In the genomic region with DNA sequence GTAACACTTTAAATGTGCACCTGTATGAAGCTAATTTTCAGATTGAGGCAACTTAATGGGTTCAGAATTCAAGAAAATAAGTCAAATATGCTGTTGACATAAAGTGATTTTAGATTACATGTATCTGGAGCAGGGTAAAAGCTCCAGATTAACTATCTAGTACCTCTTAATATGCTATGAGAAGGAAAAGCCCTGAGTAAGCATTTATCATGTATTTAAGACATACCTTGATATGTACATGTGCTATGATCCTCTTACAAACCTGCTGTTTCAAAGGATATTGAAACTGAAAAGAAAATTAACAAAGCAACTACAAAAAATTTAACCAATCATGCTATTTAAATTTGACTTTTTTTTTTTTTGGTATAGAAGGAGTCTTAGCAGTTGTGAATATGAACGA, we compare ENCODE assay signal across 40 cellular contexts. TPM values are rescaled to one million over a fixed set of nuclear protein-coding genes. Genes with fewer than 3 reads are reported as not detected.
"Had no signal": no experiment of that assay in that cellular context is flagged by ENCODE, and none has a peak within 500 bp of the region (broad histone marks: within the 10 kb centered on the region; RNA-seq: fewer than 3 reads in every experiment).

No MANE protein-coding gene starts in this region.

- H3K9me3 ChIP-seq: ascending aorta, body of pancreas had no signal

- H3K4me3 Mint-ChIP-seq: activated B cell treated with CpG ODN at 0.5 μM for 24 hours; activated CD4-positive, alpha-beta memory T cell treated with anti-CD3 and anti-CD28 coated beads for 36 hours; activated CD4-positive, alpha-beta T cell treated with anti-CD3 and anti-CD28 coated beads, Interleukin-2, amount 10 ng/mL, durations not matched to agents 24 days and 14 days; activated CD8-positive, alpha-beta T cell treated with anti-CD3 and anti-CD28 coated beads for 36 hours; activated naive CD4-positive, alpha-beta T cell treated with anti-CD3 and anti-CD28 coated beads, Interleukin-2, amount 10 ng/mL, durations not matched to agents 7 days and 5 days; activated naive CD4-positive, alpha-beta T cell treated with anti-CD3 and anti-CD28 coated beads, Interleukin-2, amount 50 U/mL, for 24 hours; activated naive CD8-positive, alpha-beta T cell; activated naive CD8-positive, alpha-beta T cell treated with anti-CD3 and anti-CD28 coated beads, Interleukin-2, amount 10 ng/mL, durations not matched to agents 7 days and 5 days; activated naive CD8-positive, alpha-beta T cell treated with anti-CD3 and anti-CD28 coated beads, Interleukin-2, amount 50 U/mL, for 24 hours; activated T-cell treated with anti-CD3 and anti-CD28 coated beads, Interleukin-2, amount 50 U/mL, for 4 hours; central memory CD8-positive, alpha-beta T cell; T-helper 1 cell treated with Interleukin-12 subunit alpha and Interleukin-12 subunit beta and Interleukin-4 antibody, amounts not matched to agents 30 μg/mL and 1 μg/mL, for 36 hours; T-helper 2 cell treated with Interferon-gamma antibody and Interleukin-4, amounts not matched to agents 5 μg/mL and 100 μg/mL, for 36 hours had no signal

- ATAC-seq: activated CD8-positive, alpha-beta T cell treated with anti-CD3 and anti-CD28 coated beads for 36 hours; activated naive CD8-positive, alpha-beta T cell treated with anti-CD3 and anti-CD28 coated beads, Interleukin-2, amount 50 U/mL, for 24 hours; activated T-cell treated with anti-CD3 and anti-CD28 coated beads, Interleukin-2, amount 50 U/mL, for 4 hours; body of pancreas had no signal

- H3K4me1 ChIP-seq: ascending aorta had no signal

- H3K9me3 Mint-ChIP-seq: activated CD4-positive, alpha-beta memory T cell treated with anti-CD3 and anti-CD28 coated beads for 36 hours; activated naive CD4-positive, alpha-beta T cell treated with anti-CD3 and anti-CD28 coated beads, Interleukin-2, amount 10 ng/mL, durations not matched to agents 7 days and 5 days; activated naive CD8-positive, alpha-beta T cell treated with anti-CD3 and anti-CD28 coated beads, Interleukin-2, amount 10 ng/mL, durations not matched to agents 7 days and 5 days; activated naive CD8-positive, alpha-beta T cell treated with anti-CD3 and anti-CD28 coated beads, Interleukin-2, amount 50 U/mL, for 24 hours; activated T-helper 2 cell treated with anti-CD3 and anti-CD28 coated beads, Interferon-gamma antibody, Interleukin-2, Interleukin-4, amounts not matched to agents 10 μg/mL and 5 μg/mL and 100 μg/mL, durations not matched to agents 14 hours and 24 hours and 36 hours; central memory CD8-positive, alpha-beta T cell; T-helper 1 cell treated with Interleukin-12 subunit alpha and Interleukin-12 subunit beta and Interleukin-4 antibody, amounts not matched to agents 30 μg/mL and 1 μg/mL, for 36 hours; T-helper 2 cell treated with Interferon-gamma antibody and Interleukin-4, amounts not matched to agents 5 μg/mL and 100 μg/mL, for 36 hours had no signal

- DNase-seq: activated B cell treated with CpG ODN at 0.5 μM for 24 hours; activated CD4-positive, alpha-beta memory T cell treated with anti-CD3 and anti-CD28 coated beads for 36 hours; activated CD4-positive, alpha-beta T cell treated with anti-CD3 and anti-CD28 coated beads for 4 hours; activated CD4-positive, alpha-beta T cell treated with anti-CD3 and anti-CD28 coated beads, Interleukin-2, amount 10 ng/mL, durations not matched to agents 24 days and 14 days; activated CD4-positive, alpha-beta T cell treated with anti-CD3 and anti-CD28 coated beads, Interleukin-2, amount 50 U/mL, for 1 hour; activated CD4-positive, alpha-beta T cell treated with anti-CD3 and anti-CD28 coated beads, Interleukin-2, amount 50 U/mL, for 4 hours; activated CD4-positive, CD25-positive, alpha-beta regulatory T cell treated with anti-CD3 and anti-CD28 coated beads, Interleukin-2, amount 50 U/mL, for 72 hours; activated CD8-positive, alpha-beta memory T cell treated with anti-CD3 and anti-CD28 coated beads, Interleukin-2, amount 50 U/mL, for 4 hours; activated CD8-positive, alpha-beta T cell treated with anti-CD3 and anti-CD28 coated beads for 36 hours; activated effector memory CD4-positive, alpha-beta T cell treated with Interleukin-2 at 50 U/mL for 16 hours; activated gamma-delta T cell; activated naive CD4-positive, alpha-beta T cell treated with anti-CD3 and anti-CD28 coated beads, Interleukin-2, amount 10 ng/mL, durations not matched to agents 7 days and 5 days; activated naive CD4-positive, alpha-beta T cell treated with Interleukin-2 at 50 U/mL for 16 hours; activated naive CD8-positive, alpha-beta T cell treated with anti-CD3 and anti-CD28 coated beads, Interleukin-2, amount 10 ng/mL, durations not matched to agents 7 days and 5 days; activated naive CD8-positive, alpha-beta T cell treated with anti-CD3 and anti-CD28 coated beads, Interleukin-2, amount 50 U/mL, for 24 hours; activated T-cell treated with anti-CD3 and anti-CD28 coated beads for 4 hours; activated T-cell treated with anti-CD3 and anti-CD28 coated beads, Interleukin-2, amount 50 U/mL, for 1 hour; activated T-cell treated with anti-CD3 and anti-CD28 coated beads, Interleukin-2, amount 50 U/mL, for 4 hours; amygdala; anterior cingulate cortex; body of pancreas; brain microvascular endothelial cell; caudate nucleus; cerebellar nuclear complex; T-helper 1 cell; T-helper 2 cell; T-helper 9 cell had no signal

- FAIRE-seq: bronchial epithelial cell, TTC549 had no signal

- H3K27ac ChIP-seq: ascending aorta, body of pancreas, brain microvascular endothelial cell, cardiac muscle cell, VCaP had no signal

- H3K4me3 ChIP-seq: ascending aorta, body of pancreas, cardiac muscle cell had no signal

- H3K4me1 Mint-ChIP-seq: activated naive CD4-positive, alpha-beta T cell treated with anti-CD3 and anti-CD28 coated beads, Interleukin-2, amount 50 U/mL, for 24 hours had no signal

- H3K27ac Mint-ChIP-seq: activated B cell treated with CpG ODN at 0.5 μM for 24 hours; activated CD4-positive, alpha-beta memory T cell treated with anti-CD3 and anti-CD28 coated beads for 36 hours; activated CD4-positive, alpha-beta T cell treated with anti-CD3 and anti-CD28 coated beads, Interleukin-2, amount 10 ng/mL, durations not matched to agents 24 days and 14 days; activated CD8-positive, alpha-beta T cell treated with anti-CD3 and anti-CD28 coated beads for 36 hours; activated naive CD4-positive, alpha-beta T cell treated with anti-CD3 and anti-CD28 coated beads, Interleukin-2, amount 10 ng/mL, durations not matched to agents 7 days and 5 days; activated naive CD4-positive, alpha-beta T cell treated with anti-CD3 and anti-CD28 coated beads, Interleukin-2, amount 50 U/mL, for 24 hours; activated naive CD8-positive, alpha-beta T cell; activated naive CD8-positive, alpha-beta T cell treated with anti-CD3 and anti-CD28 coated beads, Interleukin-2, amount 10 ng/mL, durations not matched to agents 7 days and 5 days; activated naive CD8-positive, alpha-beta T cell treated with anti-CD3 and anti-CD28 coated beads, Interleukin-2, amount 50 U/mL, for 24 hours; activated T-helper 2 cell treated with anti-CD3 and anti-CD28 coated beads, Interferon-gamma antibody, Interleukin-2, Interleukin-4, amounts not matched to agents 10 μg/mL and 5 μg/mL and 100 μg/mL, durations not matched to agents 14 hours and 24 hours and 36 hours; T-helper 1 cell treated with Interleukin-12 subunit alpha and Interleukin-12 subunit beta and Interleukin-4 antibody, amounts not matched to agents 30 μg/mL and 1 μg/mL, for 36 hours; T-helper 2 cell treated with Interferon-gamma antibody and Interleukin-4, amounts not matched to agents 5 μg/mL and 100 μg/mL, for 36 hours had no signal

- H3K36me3 ChIP-seq: ascending aorta, brain microvascular endothelial cell, cardiac muscle cell had no signal

RNA-seq across cellular contexts. Expression of a gene that starts 4.5 kb away (rescaled TPM):
- total RNA-seq: activated CD4-positive, alpha-beta T cell treated with anti-CD3 and anti-CD28 coated beads, Interleukin-2, amount 10 ng/mL, durations not matched to agents 24 days and 14 days; activated CD8-positive, alpha-beta memory T cell treated with anti-CD3 and anti-CD28 coated beads for 36 hours; activated CD8-positive, alpha-beta T cell treated with anti-CD3 and anti-CD28 coated beads for 36 hours; activated T-cell treated with anti-CD3 and anti-CD28 coated beads, Interleukin-2, amount 50 U/mL, for 4 hours; ascending aorta; bronchial epithelial cell; cardiac muscle cell; chondrocyte had no signal
- polyA plus RNA-seq: cardiac muscle cell had no signal
